8 cellular contexts compared by ENCODE assay signal in the genomic region with DNA sequence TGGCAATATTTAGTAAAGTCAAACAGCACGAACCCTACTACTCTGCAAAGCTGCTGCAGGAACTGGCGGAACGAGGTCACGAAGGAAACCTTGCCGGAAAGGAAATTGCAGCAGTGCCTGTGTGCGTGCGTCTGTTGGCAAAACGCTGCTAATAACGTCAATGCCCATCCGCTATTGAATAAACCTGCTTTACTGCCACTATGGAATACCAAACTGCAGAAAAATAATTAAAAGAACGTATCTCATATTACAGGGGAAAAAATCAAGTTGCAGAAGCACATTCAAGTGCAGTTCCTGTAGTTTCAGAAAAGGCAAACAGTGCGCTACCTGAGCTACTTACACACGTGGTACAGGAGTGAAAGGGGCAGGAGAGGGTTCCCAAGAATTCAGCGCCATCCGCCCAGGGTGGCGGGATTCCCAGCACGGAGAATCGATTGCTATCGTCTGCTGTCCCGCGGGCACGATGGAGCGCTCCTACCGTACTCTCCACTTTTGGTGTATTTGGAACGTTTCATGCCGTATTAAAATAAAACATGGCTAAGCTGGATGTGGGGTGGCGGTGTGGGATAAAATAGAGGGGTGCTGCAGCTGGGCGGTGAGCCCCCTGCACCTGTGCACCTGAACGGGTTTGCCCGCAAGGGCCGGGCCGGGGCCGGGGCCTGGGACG. TPM values are rescaled to one million over a fixed set of nuclear protein-coding genes. Genes with fewer than 3 reads are reported as not detected.
DNase-seq lines count a peak whose midpoint lies in the region; ATAC-seq and TF ChIP-seq lines count a peak whose summit lies in the region.

No MANE protein-coding gene starts in this region.

- DNase-seq in GM10266 (ENCODE audit: extremely low spot score) (peak; percentile 35), NB4 (ENCODE audit: low read depth) (peak; percentile 85), chondrocyte (ENCODE audit: low spot score) (no peak), left lung (peak in 1 of 2 donors; percentile 72), NCI-H128 (lab: John Stamatoyannopoulos, UW; ENCODE audit: unreplicated experiment) (no peak), NCI-H524 (lab: John Stamatoyannopoulos, UW) (no peak)
- peak; percentile 48 for DNase-seq in stimulated activated CD4-positive, alpha-beta T cell treated with anti-CD3 and anti-CD28 coated beads, Interleukin-4, amount 100 ng/mL, for 1 hour

- H3K27ac ChIP-seq in left lung = peak overlapping the region; percentile 82 to 89

- peaks cover 11 to 57% of the 10 kb centered on the region in 2 donors for H3K4me1 ChIP-seq in left lung

- H3K4me3 ChIP-seq in NB4 (ENCODE audit: low read depth, low read length) (peak overlapping the region; percentile 82), WI38 (ENCODE audit: low read depth, low read length) (peak overlapping the region; percentile 95), left lung (peak overlapping the region; percentile 81 to 88)

- H3K27me3 Mint-ChIP-seq in chondrocyte (ENCODE audit: low read depth) = no peaks in the 10 kb centered on the region

- no peaks in the 10 kb centered on the region for H3K27me3 ChIP-seq in left lung

- no peaks in the 10 kb centered on the region for H3K9me3 Mint-ChIP-seq in chondrocyte (ENCODE audit: low read depth)

- H3K36me3 Mint-ChIP-seq in chondrocyte (ENCODE audit: low read depth) = peaks cover 9% of the 10 kb centered on the region

- peak overlapping the region; percentile 87 for H3K27ac Mint-ChIP-seq in chondrocyte (ENCODE audit: unreplicated experiment)

- peaks cover 0 to 26% of the 10 kb centered on the region in 2 donors for H3K36me3 ChIP-seq in left lung

- peak; percentile 73 for TF ChIP-seq POLR2A in NB4 (IDR thresholded peaks at IDR 0.05; ENCODE audit: extremely low read depth, insufficient read length)

- intact Hi-C loops in left lung (cut with DNase I) = no loop called here

- peak overlapping the region; percentile 89 for H3K4me3 Mint-ChIP-seq in chondrocyte (ENCODE audit: unreplicated experiment)

- peaks cover 43% of the 10 kb centered on the region for H3K4me1 Mint-ChIP-seq in chondrocyte (ENCODE audit: low read depth)

- no peaks in the 10 kb centered on the region for H3K9me3 ChIP-seq in left lung

- ATAC-seq in left lung = peak; percentile 14

- TF ChIP-seq CTCF in GM10266 (IDR thresholded peaks at IDR 0.05; ENCODE audit: control insufficient read depth, insufficient read depth, low read depth, missing control alignments) (no peak), NB4 (IDR thresholded peaks at IDR 0.05; ENCODE audit: low read depth, low read length) (no peak), WI38 (IDR thresholded peaks at IDR 0.05; ENCODE audit: low read depth, low read length) (no peak), chondrocyte (IDR thresholded peaks at IDR 0.05) (no peak), left lung (IDR thresholded peaks at IDR 0.05) (no peak)

RNA-seq across cellular contexts. Expression of a gene that starts 0.5 kb away (rescaled TPM):
- total RNA-seq in chondrocyte = 38.8 to 47.5 TPM (median 41.4 TPM) in 3 replicates
- 10 to 100 TPM; 71.4 to 78.9 TPM for total RNA-seq in left lung

RNA-seq across cellular contexts. Expression of a gene that starts 4.3 kb away (rescaled TPM):
- total RNA-seq in chondrocyte (44.4 to 58.7 TPM (median 57.5 TPM) in 3 replicates), left lung (100 to 1,000 TPM in 1 of 2 donors, 10 to 100 TPM in 1; 87.9 to 200 TPM)

Comparison
In these comparisons a context has a peak if more than half of its experiments do, and no peak if none do; other contexts are left out.
1. DNase-seq: peak in GM10266 (single experiment), NB4 (single experiment) and stimulated activated CD4-positive, alpha-beta T cell treated with anti-CD3 and anti-CD28 coated beads, Interleukin-4, amount 100 ng/mL, for 1 hour (single experiment); none in chondrocyte (single experiment), NCI-H128 (single experiment) and NCI-H524 (0 of 2).
2. Peak in every context shown above with its lines, with median percentiles within 50 percentile points of each other: H3K4me3 ChIP-seq.